Comparison of ENCODE assay signal across 29 cellular contexts in the genomic region with DNA sequence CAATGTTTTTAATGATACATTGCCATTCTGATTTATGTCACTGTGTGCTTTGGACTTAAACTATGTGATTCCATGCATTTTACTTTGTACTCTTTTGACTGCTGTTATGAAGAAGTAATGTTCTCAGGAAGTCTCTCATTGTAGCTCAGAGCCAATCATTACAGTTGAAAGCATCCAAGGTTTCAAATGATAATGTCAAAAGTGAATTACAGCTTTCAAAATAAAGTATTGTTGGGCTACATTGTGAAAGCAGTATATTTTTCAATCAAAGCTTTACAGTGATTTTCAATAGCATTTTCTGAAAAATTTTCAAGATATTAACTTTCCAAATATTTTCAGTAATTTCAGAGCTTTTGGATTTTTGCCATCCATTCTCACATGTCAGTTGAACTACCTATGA.
"Had no signal": no experiment of that assay in that cellular context is flagged by ENCODE, and none has a peak within 500 bp of the region (broad histone marks: within the 10 kb centered on the region; RNA-seq: fewer than 3 reads in every experiment).

No MANE protein-coding gene starts in this region.

- H3K9me3 Mint-ChIP-seq: type B pancreatic cell had no signal

- H3K36me3 Mint-ChIP-seq: stimulated activated effector memory CD8-positive, alpha-beta T cell treated with anti-CD3 and anti-CD28 coated beads, Interleukin-12 subunit alpha, Interleukin-12 subunit beta, amount 100 ng/mL, for 72 hours; stimulated activated memory B cell treated with anti-CD40 and anti-IgM and Interleukin-4, amounts not matched to agents 10 μg/mL and 1 μg/mL and 100 μg/mL, for 72 hours; stimulated activated naive B cell treated with anti-CD40 and anti-IgM and Interleukin-4, amounts not matched to agents 10 μg/mL and 1 μg/mL and 100 μg/mL, for 72 hours had no signal

- ATAC-seq: stimulated activated effector memory CD8-positive, alpha-beta T cell treated with anti-CD3 and anti-CD28 coated beads, Interleukin-12 subunit alpha, Interleukin-12 subunit beta, amount 100 ng/mL, for 72 hours; stimulated activated memory B cell treated with anti-CD40 and anti-IgM and Interleukin-4, amounts not matched to agents 10 μg/mL and 1 μg/mL and 100 μg/mL, for 72 hours; stimulated activated naive B cell treated with anti-CD40 and anti-IgM and Interleukin-4, amounts not matched to agents 10 μg/mL and 1 μg/mL and 100 μg/mL, for 72 hours; stimulated activated naive CD8-positive, alpha-beta T cell treated with anti-CD3 and anti-CD28 coated beads, Interleukin-15, amount 100 ng/mL, for 72 hours; stimulated activated naive CD8-positive, alpha-beta T cell treated with anti-CD3 and anti-CD28 coated beads, Interleukin-15, Interleukin-2, amounts not matched to agents 100 U/mL and 50 U/mL, for 24 hours; upper lobe of right lung had no signal

- H3K4me1 ChIP-seq: stomach, suprapubic skin, testis, thyroid gland, tibial artery, tibial nerve, transverse colon, upper lobe of left lung, upper lobe of right lung, uterus, vagina had no signal

- H3K9me3 ChIP-seq: stomach, suprapubic skin, testis, thoracic aorta, thyroid gland, tibial artery, tibial nerve, transverse colon, upper lobe of left lung, upper lobe of right lung, uterus, vagina had no signal

- H3K4me3 Mint-ChIP-seq: stimulated activated effector memory CD8-positive, alpha-beta T cell treated with anti-CD3 and anti-CD28 coated beads, Interleukin-12 subunit alpha, Interleukin-12 subunit beta, amount 100 ng/mL, for 72 hours; stimulated activated memory B cell treated with anti-CD40 and anti-IgM and Interleukin-4, amounts not matched to agents 10 μg/mL and 1 μg/mL and 100 μg/mL, for 72 hours; stimulated activated naive B cell treated with anti-CD40 and anti-IgM and Interleukin-4, amounts not matched to agents 10 μg/mL and 1 μg/mL and 100 μg/mL, for 72 hours; stimulated activated naive CD8-positive, alpha-beta T cell treated with anti-CD3 and anti-CD28 coated beads, Interleukin-15, amount 100 ng/mL, for 72 hours; stimulated activated naive CD8-positive, alpha-beta T cell treated with anti-CD3 and anti-CD28 coated beads, Interleukin-15, Interleukin-2, amounts not matched to agents 100 ng/mL and 50 ng/mL, for 24 hours; type B pancreatic cell had no signal

- H3K27me3 Mint-ChIP-seq: stimulated activated memory B cell treated with anti-CD40 and anti-IgM and Interleukin-4, amounts not matched to agents 10 μg/mL and 1 μg/mL and 100 μg/mL, for 72 hours; stimulated activated naive B cell treated with anti-CD40 and anti-IgM and Interleukin-4, amounts not matched to agents 10 μg/mL and 1 μg/mL and 100 μg/mL, for 72 hours; stimulated activated naive CD8-positive, alpha-beta T cell treated with anti-CD3 and anti-CD28 coated beads, Interleukin-15, amount 100 ng/mL, for 72 hours; stimulated activated naive CD8-positive, alpha-beta T cell treated with anti-CD3 and anti-CD28 coated beads, Interleukin-15, Interleukin-2, amounts not matched to agents 100 ng/mL and 50 ng/mL, for 24 hours; type B pancreatic cell had no signal

- H3K27ac Mint-ChIP-seq: stimulated activated effector memory CD8-positive, alpha-beta T cell treated with anti-CD3 and anti-CD28 coated beads, Interleukin-12 subunit alpha, Interleukin-12 subunit beta, amount 100 ng/mL, for 72 hours; stimulated activated memory B cell treated with anti-CD40 and anti-IgM and Interleukin-4, amounts not matched to agents 10 μg/mL and 1 μg/mL and 100 μg/mL, for 72 hours; stimulated activated naive B cell treated with anti-CD40 and anti-IgM and Interleukin-4, amounts not matched to agents 10 μg/mL and 1 μg/mL and 100 μg/mL, for 72 hours; stimulated activated naive CD8-positive, alpha-beta T cell treated with anti-CD3 and anti-CD28 coated beads, Interleukin-15, amount 100 ng/mL, for 72 hours; stimulated activated naive CD8-positive, alpha-beta T cell treated with anti-CD3 and anti-CD28 coated beads, Interleukin-15, Interleukin-2, amounts not matched to agents 100 ng/mL and 50 ng/mL, for 24 hours; type B pancreatic cell had no signal

- DNase-seq: stimulated activated CD4-positive, alpha-beta T cell treated with anti-CD3 and anti-CD28 coated beads, Interleukin-2, amount 100 ng/mL, for 48 hours; stimulated activated CD4-positive, alpha-beta T cell treated with anti-CD3 and anti-CD28 coated beads, Interleukin-4, amount 100 ng/mL, for 1 hour; stimulated activated CD4-positive, alpha-beta T cell treated with anti-CD3 and anti-CD28 coated beads, Interleukin-4, amount 100 ng/mL, for 24 hours; stimulated activated CD4-positive, alpha-beta T cell treated with anti-CD3 and anti-CD28 coated beads, Interleukin-4, amount 100 ng/mL, for 4 hours; stimulated activated CD8-positive, alpha-beta memory T cell treated with anti-CD3 and anti-CD28 coated beads, Interleukin-4, amount 100 ng/mL, for 48 hours; stimulated activated naive B cell treated with anti-CD40 and anti-IgM and Interleukin-4, amounts not matched to agents 10 μg/mL and 1 μg/mL and 100 μg/mL, for 72 hours; stimulated activated naive CD4-positive, alpha-beta T cell; stimulated activated naive CD4-positive, alpha-beta T cell treated with Interleukin-2 at 50 U/mL for 16 hours; stimulated activated naive CD8-positive, alpha-beta T cell treated with anti-CD3 and anti-CD28 coated beads, Interleukin-15, amount 100 ng/mL, for 72 hours; stimulated activated naive CD8-positive, alpha-beta T cell treated with anti-CD3 and anti-CD28 coated beads, Interleukin-15, Interleukin-2, amounts not matched to agents 100 U/mL and 50 U/mL, for 24 hours; stomach; substantia nigra; testis; thyroid gland; tibial artery; transverse colon; trophoblast cell; upper lobe of left lung; upper lobe of right lung; uterus had no signal

- H3K36me3 ChIP-seq: stomach, suprapubic skin, thoracic aorta, thyroid gland, tibial artery, tibial nerve, transverse colon, upper lobe of left lung, upper lobe of right lung, uterus, vagina had no signal

- H3K4me3 ChIP-seq: stomach, suprapubic skin, testis, thoracic aorta, thyroid gland, tibial artery, tibial nerve, transverse colon, upper lobe of left lung, upper lobe of right lung, uterus, vagina had no signal

- H3K27me3 ChIP-seq: stomach, suprapubic skin, testis, thyroid gland, tibial artery, tibial nerve, transverse colon, upper lobe of left lung, upper lobe of right lung, uterus, vagina had no signal

- H3K4me1 Mint-ChIP-seq: stimulated activated effector memory CD8-positive, alpha-beta T cell treated with anti-CD3 and anti-CD28 coated beads, Interleukin-12 subunit alpha, Interleukin-12 subunit beta, amount 100 ng/mL, for 72 hours; stimulated activated memory B cell treated with anti-CD40 and anti-IgM and Interleukin-4, amounts not matched to agents 10 μg/mL and 1 μg/mL and 100 μg/mL, for 72 hours; stimulated activated naive B cell treated with anti-CD40 and anti-IgM and Interleukin-4, amounts not matched to agents 10 μg/mL and 1 μg/mL and 100 μg/mL, for 72 hours; stimulated activated naive CD8-positive, alpha-beta T cell treated with anti-CD3 and anti-CD28 coated beads, Interleukin-15, amount 100 ng/mL, for 72 hours had no signal

- H3K27ac ChIP-seq: stomach, suprapubic skin, testis, thoracic aorta, thyroid gland, tibial artery, tibial nerve, transverse colon, upper lobe of left lung, upper lobe of right lung, uterus, vagina had no signal

- FAIRE-seq: urothelium cell line had no signal
